Comparison of ENCODE assay signal across 8 cellular contexts in the genomic region with DNA sequence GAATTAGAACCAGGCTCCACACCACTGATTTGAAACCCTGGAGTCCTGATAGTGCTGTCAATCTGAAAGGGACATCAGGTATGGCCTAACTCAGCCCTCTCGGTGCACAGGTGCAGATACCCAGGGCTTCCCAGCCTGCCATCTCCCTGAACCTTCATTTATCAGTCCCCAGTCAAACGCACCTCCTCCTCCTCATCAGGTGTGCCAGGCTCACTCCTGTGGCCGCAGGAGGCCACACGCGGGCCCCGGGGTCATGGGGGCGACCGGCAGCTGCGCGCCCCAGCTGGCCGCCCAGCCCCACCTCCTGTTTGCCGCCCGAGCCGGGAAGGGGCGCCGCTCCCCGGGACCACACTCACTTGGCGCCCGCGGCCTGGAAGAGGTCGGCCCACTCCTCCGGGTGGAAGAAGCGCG. TPM values are rescaled to one million over a fixed set of nuclear protein-coding genes. Genes with fewer than 3 reads are reported as not detected.
A peak's percentile ranks its signal among the peaks of the same experiment; 100 is the strongest.
DNase-seq lines count a peak whose midpoint lies in the region; ATAC-seq, FAIRE-seq and TF ChIP-seq lines count a peak whose summit lies in the region.

No MANE protein-coding gene starts in this region.

- H3K9me3 ChIP-seq in ascending aorta (no peaks in the 10 kb centered on the region), HepG2 (ENCODE audit: low read length) (no peaks in the 10 kb centered on the region)

- intact Hi-C loops in ascending aorta (cut with DNase I) (loop anchor here (2.0 to 10.0 kb wide), 4 partner anchors 43 to 155 kb away; partner anchors contain the start of genes CNR2, GALE and HMGCL), HepG2 (cut with micrococcal nuclease; ENCODE audit: unreplicated experiment) (loop anchor here (5.0 to 10.0 kb wide), 2 partner anchors 65 to 93 kb away; partner anchors contain the start of genes GALE and PITHD1)

- H3K4me3 ChIP-seq in ascending aorta (peak overlapping the region; percentile 81 to 88), HepG2 (replicated peaks in 1 of 3; ENCODE audit: insufficient read depth in 1 of 3, low read depth in 2 of 3, low read length in 3 of 3) (peak overlapping the region; percentile 67 to 81 (median 81))

- ATAC-seq in HG03439 (IDR thresholded peaks at IDR 0.05; ENCODE audit: unreplicated experiment) (peak; percentile 29), HepG2 (no peak; the same call in 1 of the 3 replicates), GM21390 (IDR thresholded peaks at IDR 0.05; ENCODE audit: unreplicated experiment) (no peak)

- in situ Hi-C loops in HepG2 (cut with HindIII; ENCODE audit: extremely low pct_ligation_motif_present, low pct_unique_long_range_greater_than_20kb): loop anchor here (5.0 kb wide), 1 partner anchor 60 kb away; no protein-coding TSS in a partner anchor

- H3K27me3 ChIP-seq in ascending aorta (no peaks in the 10 kb centered on the region), HepG2 (ENCODE audit: control insufficient read depth in 1 of 2, insufficient read depth in 2 of 2, low read length in 2 of 2) (no peaks in the 10 kb centered on the region; a peak in 2 of 5 replicates)

- peak overlapping the region; percentile 65 for H3K9ac ChIP-seq in HepG2 (ENCODE audit: insufficient read depth, low read depth, low read length)

- H3K27me3 Mint-ChIP-seq in T-helper 1 cell treated with Interleukin-12 subunit alpha and Interleukin-12 subunit beta and Interleukin-4 antibody, amounts not matched to agents 30 μg/mL and 1 μg/mL, for 36 hours (ENCODE audit: low read depth): peaks cover 14% of the 10 kb centered on the region
- H3K27me3 Mint-ChIP-seq in type B pancreatic cell: peaks cover 30% of the 10 kb centered on the region

- POLR2A ChIA-PET in HepG2 (lab: Yijun Ruan, JAX): interaction anchor here (2.0 to 2.3 kb wide), 2 partner anchors 66 to 89 kb away, joined by 7 to 11 read pairs; partner anchors contain the start of genes GALE and PITHD1

- H2AFZ ChIP-seq in HepG2 (ENCODE audit: low read length): no peak overlapping the region

- TF ChIP-seq CTCF in ascending aorta (IDR thresholded peaks at IDR 0.05): no peak
- no peak for TF ChIP-seq CTCF in HepG2 (CRISPR knock-in tag; IDR thresholded peaks at IDR 0.05)
- no peak for TF ChIP-seq CTCF in type B pancreatic cell (conservative IDR thresholded peaks at IDR 0.05)

- WGBS in HepG2 (ENCODE audit: low lambda C conversion rate): 0% methylated on average over 2 of the region's 24 CpGs

- CTCF ChIA-PET in HepG2 (lab: Yijun Ruan, JAX; ENCODE audit: low intra/inter-chr PET ratio, low total read pairs): interaction anchor here (0.7 to 2.2 kb wide), 5 partner anchors 43 to 96 kb away, joined by 3 to 15 read pairs (median 3); partner anchors contain the start of gene HMGCL

- H4K20me1 ChIP-seq in HepG2 (ENCODE audit: insufficient read depth, low read length): no peaks in the 10 kb centered on the region

- H3K27ac ChIP-seq in ascending aorta: peak overlapping the region; percentile 63 to 82
- no peak overlapping the region for H3K27ac ChIP-seq in HepG2 (ENCODE audit: extremely low read length, insufficient read depth, low read length)

- H3K36me3 Mint-ChIP-seq in T-helper 1 cell treated with Interleukin-12 subunit alpha and Interleukin-12 subunit beta and Interleukin-4 antibody, amounts not matched to agents 30 μg/mL and 1 μg/mL, for 36 hours (ENCODE audit: low read depth): no peaks in the 10 kb centered on the region
- H3K36me3 Mint-ChIP-seq in type B pancreatic cell: peaks cover 5% of the 10 kb centered on the region

- peak overlapping the region; percentile 86 for H3K4me3 Mint-ChIP-seq in T-helper 1 cell treated with Interleukin-12 subunit alpha and Interleukin-12 subunit beta and Interleukin-4 antibody, amounts not matched to agents 30 μg/mL and 1 μg/mL, for 36 hours
- peak overlapping the region; percentile 88 for H3K4me3 Mint-ChIP-seq in type B pancreatic cell

- peaks cover 0 to 15% of the 10 kb centered on the region in 2 donors for H3K4me1 ChIP-seq in ascending aorta
- H3K4me1 ChIP-seq in HepG2 (ENCODE audit: insufficient read depth, low read length): peaks cover 33% of the 10 kb centered on the region

- H3K4me2 ChIP-seq in HepG2 (ENCODE audit: low read depth, low read length): peak overlapping the region; percentile 86

- no peaks in the 10 kb centered on the region for H3K9me3 Mint-ChIP-seq in T-helper 1 cell treated with Interleukin-12 subunit alpha and Interleukin-12 subunit beta and Interleukin-4 antibody, amounts not matched to agents 30 μg/mL and 1 μg/mL, for 36 hours
- no peaks in the 10 kb centered on the region for H3K9me3 Mint-ChIP-seq in type B pancreatic cell

- no peak for TF ChIP-seq RAD21 in HepG2 (CRISPR knock-in tag; IDR thresholded peaks at IDR 0.05)

- TF ChIP-seq EP300 in HepG2 (IDR thresholded peaks at IDR 0.05; ENCODE audit: low read depth in 2 of 2, low read length in 2 of 2) (no peak), HepG2 (CRISPR knock-in tag; IDR thresholded peaks at IDR 0.05; ENCODE audit: borderline replicate concordance) (no peak)

- BruUV-seq in HepG2 (replicated peaks; lab: Mats Ljungman, UMichigan): no TSS peak

- no peak overlapping the region for H3K27ac Mint-ChIP-seq in T-helper 1 cell treated with Interleukin-12 subunit alpha and Interleukin-12 subunit beta and Interleukin-4 antibody, amounts not matched to agents 30 μg/mL and 1 μg/mL, for 36 hours
- H3K27ac Mint-ChIP-seq in type B pancreatic cell: peak overlapping the region; percentile 59

- no peak for FAIRE-seq in HepG2 (lab: Jason Lieb, UNC)

- H3K36me3 ChIP-seq in ascending aorta (peaks cover 12 to 25% of the 10 kb centered on the region in 2 donors), HepG2 (replicated peaks in 1 of 2; ENCODE audit: control insufficient read depth in 1 of 2, insufficient read depth in 2 of 2, low read length in 2 of 2) (peaks cover 3 to 4% of the 10 kb centered on the region in 2 experiments; a peak in 2 of 5 replicates)

- TF ChIP-seq POLR2A in HepG2 (IDR thresholded peaks at IDR 0.05; ENCODE audit: insufficient read depth in 1 of 2, low read depth in 2 of 2, low read length in 2 of 2): no peak

- peaks cover 15% of the 10 kb centered on the region for H3K4me1 Mint-ChIP-seq in T-helper 1 cell treated with Interleukin-12 subunit alpha and Interleukin-12 subunit beta and Interleukin-4 antibody, amounts not matched to agents 30 μg/mL and 1 μg/mL, for 36 hours (ENCODE audit: low read depth)
- peaks cover 13% of the 10 kb centered on the region for H3K4me1 Mint-ChIP-seq in type B pancreatic cell (ENCODE audit: unreplicated experiment)

- DNase-seq in T-helper 1 cell (no peak), ascending aorta (ENCODE audit: low spot score in 2 of 2) (peak in 1 of 2 donors; percentile 64), HepG2 (ENCODE audit: low spot score) (no peak), type B pancreatic cell (ENCODE audit: extremely low spot score, unreplicated experiment) (no peak), NCI-H1930 (lab: John Stamatoyannopoulos, UW) (no peak)

- H3K79me2 ChIP-seq in HepG2 (ENCODE audit: insufficient read depth, low read length): peaks cover 3% of the 10 kb centered on the region

RNA-seq across cellular contexts. Expression of gene FUCA1, which starts 0.5 kb away (rescaled TPM):
- total RNA-seq in ascending aorta (11.1 TPM), HepG2 (2016; rRNA removed; fragmentation: Illumina TruSeq; extraction: Trizol) (14.9 and 33.6 TPM in 2 replicates), type B pancreatic cell (ENCODE audit: low replicate concordance) (20.6 and 40.8 TPM in 2 replicates)
- total RNA-seq in HepG2 (2016; cell fraction: cytosol; rRNA removed; fragmentation: Illumina TruSeq; extraction: Trizol; ENCODE audit: low read depth): 3.6 and 4.5 TPM in 2 replicates
- 14.5 and 33.2 TPM in 2 replicates for total RNA-seq in HepG2 (2016; cell fraction: insoluble cytoplasmic fraction; rRNA removed; fragmentation: Illumina TruSeq; extraction: Trizol)
- 8.3 and 9.4 TPM in 2 replicates for total RNA-seq in HepG2 (2016; cell fraction: membrane; rRNA removed; fragmentation: Illumina TruSeq; extraction: Trizol)
- 27.1 and 30.8 TPM in 2 replicates for total RNA-seq in HepG2 (2016; cell fraction: nucleus; rRNA removed; fragmentation: Illumina TruSeq; extraction: Trizol)
- 29.9 and 32.7 TPM in 2 replicates for polyA plus RNA-seq in HepG2 (2011; rRNA removed)
- polyA plus RNA-seq in HepG2 (2011; cell fraction: cytosol; rRNA removed): 21.5 and 32.7 TPM in 2 replicates
- 9.5 and 11.1 TPM in 2 replicates for polyA plus RNA-seq in HepG2 (2011; cell fraction: nucleus; rRNA removed)
- polyA plus RNA-seq in HepG2 (2012): 22.8 and 24.3 TPM in 2 replicates
- 4.3 and 4.6 TPM in 2 replicates for polyA plus RNA-seq in HepG2 (2016; cell fraction: cytosol; fragmentation: Illumina TruSeq; extraction: Trizol; ENCODE audit: low read depth)
- polyA plus RNA-seq in HepG2 (2016; cell fraction: insoluble cytoplasmic fraction; fragmentation: Illumina TruSeq; extraction: Trizol; ENCODE audit: low read depth): 13.2 and 15.8 TPM in 2 replicates
- 6.5 and 6.9 TPM in 2 replicates for polyA plus RNA-seq in HepG2 (2016; cell fraction: membrane; fragmentation: Illumina TruSeq; extraction: Trizol; ENCODE audit: low read depth)
- polyA plus RNA-seq in HepG2 (2016; cell fraction: nucleus; fragmentation: Illumina TruSeq; extraction: Trizol; ENCODE audit: insufficient read depth, low read depth): 38.2 and 40.8 TPM in 2 replicates
- polyA minus RNA-seq in HepG2 (2011; rRNA and poly(A)+ RNA removed; ENCODE audit: low replicate concordance): 4.1 and 14.1 TPM in 2 replicates
- 15.0 and 15.7 TPM in 2 replicates for polyA minus RNA-seq in HepG2 (2011; cell fraction: cytosol; rRNA and poly(A)+ RNA removed)
- 5.7 and 9.0 TPM in 2 replicates for polyA minus RNA-seq in HepG2 (2011; cell fraction: nucleus; rRNA and poly(A)+ RNA removed)

RNA-seq across cellular contexts. Expression of gene HMGCL, which starts 42.3 kb away (rescaled TPM):
- total RNA-seq in ascending aorta (7.3 TPM), HepG2 (2016; rRNA removed; fragmentation: Illumina TruSeq; extraction: Trizol) (21.3 and 30.0 TPM in 2 replicates), type B pancreatic cell (ENCODE audit: low replicate concordance) (33.7 and 35.8 TPM in 2 replicates)
- total RNA-seq in HepG2 (2016; cell fraction: cytosol; rRNA removed; fragmentation: Illumina TruSeq; extraction: Trizol; ENCODE audit: low read depth): 6.9 and 9.1 TPM in 2 replicates
- total RNA-seq in HepG2 (2016; cell fraction: insoluble cytoplasmic fraction; rRNA removed; fragmentation: Illumina TruSeq; extraction: Trizol): 23.5 and 29.4 TPM in 2 replicates
- total RNA-seq in HepG2 (2016; cell fraction: membrane; rRNA removed; fragmentation: Illumina TruSeq; extraction: Trizol): 8.9 and 9.2 TPM in 2 replicates
- total RNA-seq in HepG2 (2016; cell fraction: nucleus; rRNA removed; fragmentation: Illumina TruSeq; extraction: Trizol): 10.0 and 12.6 TPM in 2 replicates
- 41.4 and 48.7 TPM in 2 replicates for polyA plus RNA-seq in HepG2 (2011; rRNA removed)
- 48.8 and 53.2 TPM in 2 replicates for polyA plus RNA-seq in HepG2 (2011; cell fraction: cytosol; rRNA removed)
- 21.0 and 23.2 TPM in 2 replicates for polyA plus RNA-seq in HepG2 (2011; cell fraction: nucleus; rRNA removed)
- 38.1 and 41.7 TPM in 2 replicates for polyA plus RNA-seq in HepG2 (2012)
- 3.6 and 4.1 TPM in 2 replicates for polyA plus RNA-seq in HepG2 (2016; cell fraction: cytosol; fragmentation: Illumina TruSeq; extraction: Trizol; ENCODE audit: low read depth)
- 24.4 and 26.5 TPM in 2 replicates for polyA plus RNA-seq in HepG2 (2016; cell fraction: insoluble cytoplasmic fraction; fragmentation: Illumina TruSeq; extraction: Trizol; ENCODE audit: low read depth)
- polyA plus RNA-seq in HepG2 (2016; cell fraction: membrane; fragmentation: Illumina TruSeq; extraction: Trizol; ENCODE audit: low read depth): 5.5 and 6.2 TPM in 2 replicates
- 15.9 and 18.0 TPM in 2 replicates for polyA plus RNA-seq in HepG2 (2016; cell fraction: nucleus; fragmentation: Illumina TruSeq; extraction: Trizol; ENCODE audit: insufficient read depth, low read depth)
- polyA minus RNA-seq in HepG2 (2011; rRNA and poly(A)+ RNA removed; ENCODE audit: low replicate concordance): 10.6 and 40.6 TPM in 2 replicates
- polyA minus RNA-seq in HepG2 (2011; cell fraction: cytosol; rRNA and poly(A)+ RNA removed): 14.9 and 18.3 TPM in 2 replicates
- polyA minus RNA-seq in HepG2 (2011; cell fraction: nucleus; rRNA and poly(A)+ RNA removed): 16.9 and 25.7 TPM in 2 replicates

RNA-seq across cellular contexts. Expression of gene CNR2, which starts 45.6 kb away (rescaled TPM):
- total RNA-seq in ascending aorta: not detected
- total RNA-seq in HepG2 (2016; rRNA removed; fragmentation: Illumina TruSeq; extraction: Trizol): not detected in 2 replicates
- total RNA-seq in HepG2 (2016; cell fraction: cytosol; rRNA removed; fragmentation: Illumina TruSeq; extraction: Trizol; ENCODE audit: low read depth): not detected in 2 replicates
- total RNA-seq in HepG2 (2016; cell fraction: insoluble cytoplasmic fraction; rRNA removed; fragmentation: Illumina TruSeq; extraction: Trizol): not detected in 2 replicates
- not detected in 2 replicates for total RNA-seq in HepG2 (2016; cell fraction: membrane; rRNA removed; fragmentation: Illumina TruSeq; extraction: Trizol)
- not detected in 2 replicates for total RNA-seq in HepG2 (2016; cell fraction: nucleus; rRNA removed; fragmentation: Illumina TruSeq; extraction: Trizol)
- not detected in 2 replicates for polyA plus RNA-seq in HepG2 (2011; rRNA removed)
- polyA plus RNA-seq in HepG2 (2011; cell fraction: cytosol; rRNA removed): not detected in 2 replicates
- polyA plus RNA-seq in HepG2 (2011; cell fraction: nucleus; rRNA removed): not detected in 2 replicates
- polyA plus RNA-seq in HepG2 (2012): not detected in 2 replicates
- polyA plus RNA-seq in HepG2 (2016; cell fraction: cytosol; fragmentation: Illumina TruSeq; extraction: Trizol; ENCODE audit: low read depth): not detected in 2 replicates
- polyA plus RNA-seq in HepG2 (2016; cell fraction: insoluble cytoplasmic fraction; fragmentation: Illumina TruSeq; extraction: Trizol; ENCODE audit: low read depth): not detected in 2 replicates
- polyA plus RNA-seq in HepG2 (2016; cell fraction: membrane; fragmentation: Illumina TruSeq; extraction: Trizol; ENCODE audit: low read depth): not detected in 2 replicates
- not detected in 2 replicates for polyA plus RNA-seq in HepG2 (2016; cell fraction: nucleus; fragmentation: Illumina TruSeq; extraction: Trizol; ENCODE audit: insufficient read depth, low read depth)
- polyA minus RNA-seq in HepG2 (2011; rRNA and poly(A)+ RNA removed; ENCODE audit: low replicate concordance): not detected in 2 replicates
- not detected in 2 replicates for polyA minus RNA-seq in HepG2 (2011; cell fraction: cytosol; rRNA and poly(A)+ RNA removed)
- not detected in 2 replicates for polyA minus RNA-seq in HepG2 (2011; cell fraction: nucleus; rRNA and poly(A)+ RNA removed)
- total RNA-seq in type B pancreatic cell (ENCODE audit: low replicate concordance): not detected in 2 replicates
